ENCODE assay signal across 8 cellular contexts in the genomic region with DNA sequence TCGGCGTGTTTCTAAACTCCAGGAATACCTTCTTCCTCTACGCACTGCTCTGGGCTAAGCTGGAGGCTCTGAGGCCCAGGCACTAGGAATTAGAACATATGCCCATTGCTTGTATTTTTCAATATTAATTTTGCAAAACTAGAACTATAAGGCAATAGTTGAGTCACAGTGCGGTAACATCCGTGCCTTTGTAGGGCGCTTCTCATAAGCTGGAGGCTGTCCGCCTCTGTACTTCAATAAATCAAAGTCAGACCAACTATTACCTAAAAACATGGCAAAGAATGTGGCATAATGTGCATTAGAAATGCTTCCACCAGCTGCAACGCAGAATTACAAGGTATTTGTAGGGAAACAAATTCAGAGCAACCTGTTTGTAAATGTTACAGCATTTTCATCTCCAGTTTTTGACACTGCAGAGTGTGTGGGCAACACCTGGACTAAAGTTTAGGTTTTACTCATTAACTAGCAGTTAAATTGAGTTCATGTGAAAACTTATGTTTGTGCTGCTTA. TPM values are rescaled to one million over a fixed set of nuclear protein-coding genes. Genes with fewer than 3 reads are reported as not detected.
DNase-seq lines count a peak whose midpoint lies in the region; ATAC-seq and TF ChIP-seq lines count a peak whose summit lies in the region.

No MANE protein-coding gene starts in this region.

- no peaks in the 10 kb centered on the region for H3K36me3 ChIP-seq in GM06990 (ENCODE audit: control insufficient read depth, insufficient read depth, low read length)
- no peaks in the 10 kb centered on the region for H3K36me3 ChIP-seq in SJSA1
- no peaks in the 10 kb centered on the region for H3K36me3 ChIP-seq in esophagus squamous epithelium
- no peaks in the 10 kb centered on the region for H3K36me3 ChIP-seq in prostate gland

- H3K4me3 ChIP-seq in GM06990 (replicated peaks; ENCODE audit: low read depth, low read length): peak overlapping the region; percentile 99
- H3K4me3 ChIP-seq in SJSA1: peak overlapping the region; percentile 66
- H3K4me3 ChIP-seq in esophagus squamous epithelium: peak overlapping the region; percentile 62 to 91 (median 83)
- peak overlapping the region; percentile 79 to 83 for H3K4me3 ChIP-seq in prostate gland

- H3K9me3 ChIP-seq in SJSA1 (replicated peaks): peaks cover 5% of the 10 kb centered on the region
- H3K9me3 ChIP-seq in esophagus squamous epithelium: no peaks in the 10 kb centered on the region
- H3K9me3 ChIP-seq in prostate gland: no peaks in the 10 kb centered on the region

- H3K27me3 ChIP-seq in GM06990 (replicated peaks; ENCODE audit: control insufficient read depth, insufficient read depth, low read length) (no peaks in the 10 kb centered on the region), SJSA1 (replicated peaks) (peaks cover 6% of the 10 kb centered on the region), esophagus squamous epithelium (peaks cover 0 to 38% (median 0%) of the 10 kb centered on the region in 4 donors), prostate gland (replicated peaks; ENCODE audit: insufficient read depth) (no peaks in the 10 kb centered on the region)

- no peak for ATAC-seq in omental fat pad (ENCODE audit: low FRiP score)
- ATAC-seq in GM18498 (IDR thresholded peaks at IDR 0.05; ENCODE audit: unreplicated experiment): no peak
- ATAC-seq in HG02973 (IDR thresholded peaks at IDR 0.05; ENCODE audit: unreplicated experiment): no peak

- no peak for TF ChIP-seq POLR2A in esophagus squamous epithelium (IDR thresholded peaks at IDR 0.05)
- TF ChIP-seq POLR2A in prostate gland (IDR thresholded peaks at IDR 0.05): no peak

- H3K27ac ChIP-seq in SJSA1 (no peak overlapping the region), esophagus squamous epithelium (peak overlapping the region; percentile 47 to 83 (median 76)), prostate gland (peak overlapping the region; percentile 74 to 80)

- DNase-seq in GM06990 (ENCODE audit: extremely low read depth, insufficient read length): no peak
- DNase-seq in SJSA1 (ENCODE audit: low read depth in 1 of 2, low spot score in 2 of 2): no peak
- no peak for DNase-seq in esophagus squamous epithelium (lab: John Stamatoyannopoulos, UW)
- DNase-seq in prostate gland (ENCODE audit: low spot score): no peak
- DNase-seq in DMS153 treated with DMSO at 0.1 percent for 48 hours (lab: John Stamatoyannopoulos, UW; ENCODE audit: unreplicated experiment): no peak
- DNase-seq in omental fat pad (ENCODE audit: low spot score): no peak

- H3K4me1 ChIP-seq in SJSA1 (replicated peaks): peaks cover 9% of the 10 kb centered on the region
- peaks cover 5 to 42% (median 15%) of the 10 kb centered on the region in 3 donors for H3K4me1 ChIP-seq in esophagus squamous epithelium
- H3K4me1 ChIP-seq in prostate gland (replicated peaks): no peaks in the 10 kb centered on the region

- WGBS in esophagus squamous epithelium, 2 donors: 36 to 50% methylated on average over 8 of the region's 8 CpGs
- 45% methylated on average over 8 of the region's 8 CpGs for whole genome bisulfite sequencing in prostate gland

- TF ChIP-seq CTCF in GM06990 (IDR thresholded peaks at IDR 0.05; ENCODE audit: insufficient read depth, low read length, poor library complexity, severe bottlenecking) (no peak), esophagus squamous epithelium (IDR thresholded peaks at IDR 0.05) (no peak), prostate gland (IDR thresholded peaks at IDR 0.05) (no peak), omental fat pad (IDR thresholded peaks at IDR 0.05) (no peak)

- intact Hi-C loops in esophagus squamous epithelium (cut with DNase I): no loop called here
- intact Hi-C loops in prostate gland (cut with DNase I): no loop called here

RNA-seq across cellular contexts. Expression of gene MINDY3, which starts 0.4 kb away (rescaled TPM):
- total RNA-seq in SJSA1 (2014; rRNA removed; shearing (Covaris generic)): 40.3 and 48.6 TPM in 2 replicates
- total RNA-seq in esophagus squamous epithelium (10 to 100 TPM in 3 of 4 donors, 1 to 10 TPM in 1; 9.5 to 25.0 (median 17.5) TPM), prostate gland (10 to 100 TPM; 23.3 to 30.5 TPM), omental fat pad (10 to 100 TPM; 19.6 to 38.6 (median 24.2) TPM)
